9 cellular contexts compared by ENCODE assay signal in genomic region chr20:38863024-38863851, GRCh38. TPM values are rescaled to one million over a fixed set of nuclear protein-coding genes. Genes with fewer than 3 reads are reported as not detected.
DNase-seq lines count a peak whose midpoint lies in the region; ATAC-seq, FAIRE-seq and TF ChIP-seq lines count a peak whose summit lies in the region.
"Had no signal": no experiment of that assay in that cellular context is flagged by ENCODE, and none has a peak within 500 bp of the region (broad histone marks: within the 10 kb centered on the region; RNA-seq: fewer than 3 reads in every experiment).

No MANE protein-coding gene starts in this region.

- peaks cover 0 to 2% (median 0%) of the 10 kb centered on the region in 4 donors for H3K4me1 ChIP-seq in liver (ENCODE audit: control insufficient read depth in 4 of 4, insufficient read depth in 4 of 4, low read length in 3 of 4)
- H3K4me1 ChIP-seq in HepG2 (ENCODE audit: insufficient read depth, low read length), result peaks cover 13% of the 10 kb centered on the region

- H3K4me2 ChIP-seq in HepG2 (ENCODE audit: low read depth, low read length), result no peak overlapping the region

- H3K27me3 Mint-ChIP-seq in glutamatergic neuron (ENCODE audit: unreplicated experiment), result peaks cover 2% of the 10 kb centered on the region

- no TSS peak for BruUV-seq in HepG2 (replicated peaks; lab: Mats Ljungman, UMichigan)

- POLR2A ChIA-PET in HepG2 (lab: Yijun Ruan, JAX), result no interaction called here

- TF ChIP-seq RAD21 in liver (IDR thresholded peaks at IDR 0.05), result no peak
- no peak for TF ChIP-seq RAD21 in HepG2 (CRISPR knock-in tag; IDR thresholded peaks at IDR 0.05)

- DNase-seq in HepG2 (ENCODE audit: low spot score), result no peak
- DNase-seq in activated CD8-positive, alpha-beta memory T cell treated with anti-CD3 and anti-CD28 coated beads, Interleukin-2, amount 50 U/mL, for 1 hour (ENCODE audit: extremely low read depth), result peak; percentile 45
- peak; percentile 44 for DNase-seq in stimulated activated CD8-positive, alpha-beta memory T cell treated with anti-CD3 and anti-CD28 coated beads, Interleukin-12 subunit alpha, Interleukin-12 subunit beta, amount 100 ng/mL, for 4 hours (ENCODE audit: low read depth)
- DNase-seq in RKO (ENCODE audit: low spot score), result no peak
- DNase-seq in left ventricle myocardium superior, result no peak
- no peak for DNase-seq in glutamatergic neuron

- H3K9ac ChIP-seq in liver (ENCODE audit: low read depth in 1 of 2, low read length in 2 of 2) (no peak overlapping the region), HepG2 (ENCODE audit: insufficient read depth, low read depth, low read length) (no peak overlapping the region)

- ATAC-seq in HepG2 (no peak), HG03521 (IDR thresholded peaks at IDR 0.05; ENCODE audit: unreplicated experiment) (peak; percentile 42), left ventricle myocardium superior (no peak)

- H3K36me3 ChIP-seq in liver (ENCODE audit: control insufficient read depth in 4 of 4, insufficient read depth in 3 of 4, low read depth in 1 of 4, low read length in 3 of 4) (no peaks in the 10 kb centered on the region), HepG2 (replicated peaks in 1 of 2; ENCODE audit: control insufficient read depth in 1 of 2, insufficient read depth in 2 of 2, low read length in 2 of 2) (no peaks in the 10 kb centered on the region)

- no peaks in the 10 kb centered on the region for H3K9me3 ChIP-seq in liver (ENCODE audit: control insufficient read depth in 4 of 4, low read length in 3 of 4)
- H3K9me3 ChIP-seq in HepG2 (ENCODE audit: low read length), result no peaks in the 10 kb centered on the region

- H3K4me1 Mint-ChIP-seq in glutamatergic neuron (ENCODE audit: low read depth, unreplicated experiment), result peaks cover 8% of the 10 kb centered on the region

- H3K4me3 Mint-ChIP-seq in glutamatergic neuron (ENCODE audit: unreplicated experiment), result no peak overlapping the region

- no peaks in the 10 kb centered on the region for H4K20me1 ChIP-seq in HepG2 (ENCODE audit: insufficient read depth, low read length)

- TF ChIP-seq CTCF in liver (IDR thresholded peaks at IDR 0.05; ENCODE audit: low read depth, low read length, missing input control) (no peak), HepG2 (CRISPR knock-in tag; IDR thresholded peaks at IDR 0.05) (no peak), glutamatergic neuron (IDR thresholded peaks at IDR 0.05; ENCODE audit: partially characterized antibody, unreplicated experiment) (no peak)

- H3K27ac Mint-ChIP-seq in glutamatergic neuron (ENCODE audit: unreplicated experiment), result no peak overlapping the region

- WGBS in liver, result 71% methylated on average over 12 of the region's 12 CpGs
- 37% methylated on average over 12 of the region's 12 CpGs for WGBS in HepG2 (ENCODE audit: low lambda C conversion rate)

- H3K79me2 ChIP-seq in HepG2 (ENCODE audit: insufficient read depth, low read length), result no peaks in the 10 kb centered on the region

- TF ChIP-seq POLR2A in HepG2 (IDR thresholded peaks at IDR 0.05; ENCODE audit: insufficient read depth in 1 of 2, low read depth in 2 of 2, low read length in 2 of 2), result no peak

- no peak for TF ChIP-seq EP300 in HepG2 (IDR thresholded peaks at IDR 0.05; ENCODE audit: low read depth in 2 of 2, low read length in 2 of 2)
- TF ChIP-seq EP300 in HepG2 (CRISPR knock-in tag; IDR thresholded peaks at IDR 0.05; ENCODE audit: borderline replicate concordance), result no peak

- intact Hi-C loops in HepG2 (cut with micrococcal nuclease; ENCODE audit: unreplicated experiment) (no loop called here), left ventricle myocardium superior (cut with micrococcal nuclease) (no loop called here)

- H3K4me3 ChIP-seq in liver (ENCODE audit: low read depth in 1 of 3, low read length in 3 of 3) (no peak overlapping the region), HepG2 (replicated peaks in 1 of 3; ENCODE audit: insufficient read depth in 1 of 3, low read depth in 2 of 3, low read length in 3 of 3) (no peak overlapping the region)

- H3K27me3 ChIP-seq in liver (ENCODE audit: control insufficient read depth in 4 of 4, insufficient read depth in 4 of 4, low read length in 3 of 4), result no peaks in the 10 kb centered on the region
- peaks cover 0 to 16% of the 10 kb centered on the region in 2 experiments; a peak in 3 of 5 replicates for H3K27me3 ChIP-seq in HepG2 (ENCODE audit: control insufficient read depth in 1 of 2, insufficient read depth in 2 of 2, low read length in 2 of 2)

- H2AFZ ChIP-seq in HepG2 (ENCODE audit: low read length), result no peak overlapping the region

- in situ Hi-C loops in HepG2 (cut with HindIII; ENCODE audit: extremely low pct_ligation_motif_present, low pct_unique_long_range_greater_than_20kb), result no loop called here

- H3K36me3 Mint-ChIP-seq in glutamatergic neuron (ENCODE audit: unreplicated experiment), result no peaks in the 10 kb centered on the region

- CTCF ChIA-PET in HepG2 (lab: Yijun Ruan, JAX; ENCODE audit: low intra/inter-chr PET ratio, low total read pairs), result no interaction called here

- H3K27ac ChIP-seq in liver (ENCODE audit: low read depth in 1 of 2, low read length in 2 of 2) (no peak overlapping the region), HepG2 (ENCODE audit: extremely low read length, insufficient read depth, low read length) (no peak overlapping the region)

- H3K9me3 Mint-ChIP-seq in glutamatergic neuron (ENCODE audit: unreplicated experiment), result peaks cover 2% of the 10 kb centered on the region

- FAIRE-seq in HepG2 (lab: Jason Lieb, UNC), result no peak
- FAIRE-seq: keratinocyte had no signal

TF ChIP-seq in liver, 16 proteins besides CTCF, POLR2A, EP300 and RAD21:
- TF ChIP-seq NR2F2 (IDR thresholded peaks at IDR 0.05) (peak; percentile 42), FOXA1 (IDR thresholded peaks at IDR 0.05) (no peak)

TF ChIP-seq in HepG2, 621 proteins besides CTCF, POLR2A, EP300 and RAD21 (continues in another document):
- TF ChIP-seq ZNF556 (CRISPR knock-in tag; IDR thresholded peaks at IDR 0.05; ENCODE audit: borderline replicate concordance) (no peak), HMGA1 (CRISPR knock-in tag; conservative IDR thresholded peaks at IDR 0.05) (no peak), MIER2 (CRISPR knock-in tag; IDR thresholded peaks at IDR 0.05) (no peak), TOPORS (CRISPR knock-in tag; IDR thresholded peaks at IDR 0.05) (no peak), NPAS2 (CRISPR knock-in tag; IDR thresholded peaks at IDR 0.05; ENCODE audit: borderline replicate concordance) (no peak), ELF1 (CRISPR knock-in tag; IDR thresholded peaks at IDR 0.05) (no peak), MXD1 (CRISPR knock-in tag; IDR thresholded peaks at IDR 0.05) (no peak), RNF2 (conservative IDR thresholded peaks at IDR 0.05; ENCODE audit: low read depth) (no peak), GLMP (CRISPR knock-in tag; IDR thresholded peaks at IDR 0.05; ENCODE audit: borderline replicate concordance) (no peak), GLI4 (CRISPR knock-in tag; IDR thresholded peaks at IDR 0.05; ENCODE audit: borderline replicate concordance) (no peak), ZNF101 (CRISPR knock-in tag; IDR thresholded peaks at IDR 0.05; ENCODE audit: borderline replicate concordance, low read depth) (no peak), ZNF225 (CRISPR knock-in tag; IDR thresholded peaks at IDR 0.05) (no peak), NCOA2 (CRISPR knock-in tag; IDR thresholded peaks at IDR 0.05) (no peak), SMC3 (IDR thresholded peaks at IDR 0.05; ENCODE audit: low read length) (no peak), HOXA9 (CRISPR knock-in tag; IDR thresholded peaks at IDR 0.05; ENCODE audit: borderline replicate concordance) (no peak)

RNA-seq across cellular contexts. Expression of gene PPP1R16B, which starts 57.7 kb away (rescaled TPM):
- total RNA-seq in liver (1 to 10 TPM in 1 of 2 donors, under 1 TPM in 1; 0.84 to 5.7 TPM), HepG2 (2016; rRNA removed; fragmentation: Illumina TruSeq; extraction: Trizol) (0.02 TPM in 1 of 2 replicates, not detected in the other), left ventricle myocardium superior (9.4 TPM), glutamatergic neuron (ENCODE audit: unreplicated experiment) (5.3 TPM)
- polyA plus RNA-seq in liver (1 to 10 TPM in 1 of 2 donors, under 1 TPM in 1; 0.97 to 1.4 TPM), HepG2 (2011; rRNA removed) (0.09 and 0.11 TPM in 2 replicates)
- total RNA-seq in HepG2 (2016; cell fraction: cytosol; rRNA removed; fragmentation: Illumina TruSeq; extraction: Trizol; ENCODE audit: low read depth), result not detected in 2 replicates
- total RNA-seq in HepG2 (2016; cell fraction: insoluble cytoplasmic fraction; rRNA removed; fragmentation: Illumina TruSeq; extraction: Trizol), result 0.04 TPM in 1 of 2 replicates, not detected in the other
- 0.03 TPM in 1 of 2 replicates, not detected in the other for total RNA-seq in HepG2 (2016; cell fraction: membrane; rRNA removed; fragmentation: Illumina TruSeq; extraction: Trizol)
- total RNA-seq in HepG2 (2016; cell fraction: nucleus; rRNA removed; fragmentation: Illumina TruSeq; extraction: Trizol), result not detected in 2 replicates
- polyA plus RNA-seq in HepG2 (2011; cell fraction: cytosol; rRNA removed), result 0.05 and 0.08 TPM in 2 replicates
- 0.06 and 0.07 TPM in 2 replicates for polyA plus RNA-seq in HepG2 (2011; cell fraction: nucleus; rRNA removed)
- 0.05 and 0.11 TPM in 2 replicates for polyA plus RNA-seq in HepG2 (2012)
- polyA plus RNA-seq in HepG2 (2016; cell fraction: cytosol; fragmentation: Illumina TruSeq; extraction: Trizol; ENCODE audit: low read depth), result not detected in 2 replicates
- polyA plus RNA-seq in HepG2 (2016; cell fraction: insoluble cytoplasmic fraction; fragmentation: Illumina TruSeq; extraction: Trizol; ENCODE audit: low read depth), result not detected in 2 replicates
- polyA plus RNA-seq in HepG2 (2016; cell fraction: membrane; fragmentation: Illumina TruSeq; extraction: Trizol; ENCODE audit: low read depth), result not detected in 2 replicates
- not detected in 2 replicates for polyA plus RNA-seq in HepG2 (2016; cell fraction: nucleus; fragmentation: Illumina TruSeq; extraction: Trizol; ENCODE audit: insufficient read depth, low read depth)
- polyA minus RNA-seq in HepG2 (2011; rRNA and poly(A)+ RNA removed; ENCODE audit: low replicate concordance), result 0.12 and 0.21 TPM in 2 replicates
- polyA minus RNA-seq in HepG2 (2011; cell fraction: cytosol; rRNA and poly(A)+ RNA removed), result not detected in 2 replicates
- polyA minus RNA-seq in HepG2 (2011; cell fraction: nucleus; rRNA and poly(A)+ RNA removed), result 0.13 TPM in 1 of 2 replicates, not detected in the other
- polyA plus RNA-seq: keratinocyte had no signal

Comparison
In these comparisons a context has a peak if more than half of its experiments do, and no peak if none do; other contexts are left out.
1. DNase-seq: peak in activated CD8-positive, alpha-beta memory T cell treated with anti-CD3 and anti-CD28 coated beads, Interleukin-2, amount 50 U/mL, for 1 hour (single experiment) and stimulated activated CD8-positive, alpha-beta memory T cell treated with anti-CD3 and anti-CD28 coated beads, Interleukin-12 subunit alpha, Interleukin-12 subunit beta, amount 100 ng/mL, for 4 hours (single experiment); none in HepG2 (single experiment), RKO (single experiment), left ventricle myocardium superior (single experiment) and glutamatergic neuron (single experiment).